Comparison of ENCODE assay signal across 8 cellular contexts in the genomic region with DNA sequence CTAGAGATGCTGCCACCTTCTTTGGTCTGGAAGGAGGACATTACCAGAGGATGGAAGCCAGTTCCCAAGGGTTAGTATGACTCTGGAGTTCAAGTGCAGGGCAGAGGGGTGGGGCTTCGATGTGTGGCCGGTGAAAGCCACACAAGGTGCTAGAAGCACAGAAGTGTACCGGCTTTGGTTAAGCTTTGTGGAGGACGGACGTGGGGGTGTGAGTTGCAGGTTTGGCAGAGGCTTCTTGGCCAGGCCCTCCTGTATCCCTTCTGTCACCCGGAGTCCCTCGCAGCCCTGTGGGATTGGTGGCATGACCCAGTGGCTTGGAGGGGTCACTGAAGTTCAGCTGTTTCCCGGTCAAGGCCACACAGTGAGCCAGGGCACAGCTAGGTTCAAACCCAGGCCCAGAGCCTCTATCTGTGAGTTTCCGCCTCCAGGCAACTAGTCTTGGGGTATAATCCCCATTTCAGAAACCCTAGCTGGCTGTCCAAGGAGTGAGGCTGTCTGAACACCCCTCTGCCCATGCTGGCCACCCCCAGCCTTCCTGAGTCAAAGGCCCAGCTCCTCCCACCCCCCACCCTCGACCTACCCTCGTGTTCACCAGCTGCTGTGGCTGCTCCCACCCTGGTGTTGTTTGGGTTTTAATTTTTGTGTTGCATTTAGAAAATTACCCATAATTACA. TPM values are rescaled to one million over a fixed set of nuclear protein-coding genes. Genes with fewer than 3 reads are reported as not detected.
DNase-seq lines count a peak whose midpoint lies in the region; ATAC-seq and TF ChIP-seq lines count a peak whose summit lies in the region.
"Had no signal": no experiment of that assay in that cellular context is flagged by ENCODE, and none has a peak within 500 bp of the region (broad histone marks: within the 10 kb centered on the region; RNA-seq: fewer than 3 reads in every experiment).

No MANE protein-coding gene starts in this region.

- H3K36me3 ChIP-seq in GM23248 (ENCODE audit: low read depth) (no peaks in the 10 kb centered on the region), OCI-LY7 (ENCODE audit: insufficient read depth, low read length) (no peaks in the 10 kb centered on the region), fibroblast of lung (ENCODE audit: control insufficient read depth, insufficient read depth, low read length) (no peaks in the 10 kb centered on the region), skeletal muscle satellite cell (ENCODE audit: insufficient read depth, low read length) (no peaks in the 10 kb centered on the region)

- no peak overlapping the region for H3K4me3 Mint-ChIP-seq in activated naive CD4-positive, alpha-beta T cell treated with anti-CD3 and anti-CD28 coated beads for 36 hours

- no peaks in the 10 kb centered on the region for H3K27me3 ChIP-seq in GM23248 (replicated peaks; ENCODE audit: insufficient read depth)
- no peaks in the 10 kb centered on the region for H3K27me3 ChIP-seq in fibroblast of lung (ENCODE audit: control insufficient read depth, insufficient read depth, low read length)
- no peaks in the 10 kb centered on the region for H3K27me3 ChIP-seq in skeletal muscle satellite cell (ENCODE audit: control insufficient read depth, insufficient read depth, low read length)

- no peaks in the 10 kb centered on the region for H3K9me3 ChIP-seq in GM23248 (ENCODE audit: low read depth)
- H3K9me3 ChIP-seq in OCI-LY7 (ENCODE audit: low read length), result no peaks in the 10 kb centered on the region
- no peaks in the 10 kb centered on the region for H3K9me3 ChIP-seq in fibroblast of lung (ENCODE audit: control insufficient read depth, insufficient read depth, low read depth, low read length)
- no peaks in the 10 kb centered on the region for H3K9me3 ChIP-seq in skeletal muscle satellite cell (replicated peaks; ENCODE audit: low read length)

- no peak overlapping the region for H3K27ac Mint-ChIP-seq in activated naive CD4-positive, alpha-beta T cell treated with anti-CD3 and anti-CD28 coated beads for 36 hours

- POLR2A ChIA-PET in OCI-LY7 (lab: Charles Lee), result interaction anchor here (0.6 kb wide), 1 partner anchor 208 kb away, joined by 3 read pairs; no protein-coding TSS in a partner anchor

- H3K36me3 Mint-ChIP-seq in activated naive CD4-positive, alpha-beta T cell treated with anti-CD3 and anti-CD28 coated beads for 36 hours (ENCODE audit: low read depth), result no peaks in the 10 kb centered on the region

- no peak for ATAC-seq in HG03378 (IDR thresholded peaks at IDR 0.05; ENCODE audit: unreplicated experiment)

- H3K4me1 Mint-ChIP-seq in activated naive CD4-positive, alpha-beta T cell treated with anti-CD3 and anti-CD28 coated beads for 36 hours (ENCODE audit: low read depth), result peaks cover 40% of the 10 kb centered on the region

- peak; percentile 71 for DNase-seq in GM23248
- no peak for DNase-seq in OCI-LY7 (ENCODE audit: low spot score)
- no peak for DNase-seq in fibroblast of lung (ENCODE audit: low read depth in 2 of 2)
- DNase-seq in SHP77 treated with DMSO at 0.1 percent for 48 hours (lab: John Stamatoyannopoulos, UW), result no peak
- DNase-seq in activated naive CD4-positive, alpha-beta T cell treated with anti-CD3 and anti-CD28 coated beads for 36 hours, result no peak

- WGBS in GM23248 (ENCODE audit: low coverage in 1 of 2, low lambda C conversion rate in 2 of 2, missing lambda C conversion rate in 2 of 2), 2 experiments, result 22 to 23% methylated on average over 11 of the region's 11 CpGs

- peak overlapping the region; percentile 100 for H3K27ac ChIP-seq in GM23248
- no peak overlapping the region for H3K27ac ChIP-seq in OCI-LY7 (ENCODE audit: low read depth, low read length, poor library complexity, severe bottlenecking)
- peak overlapping the region; percentile 99 for H3K27ac ChIP-seq in fibroblast of lung (ENCODE audit: insufficient read depth, low read length)

- intact Hi-C loops in OCI-LY7 (cut with micrococcal nuclease; ENCODE audit: unreplicated experiment), result no loop called here
- intact Hi-C loops in activated naive CD4-positive, alpha-beta T cell treated with anti-CD3 and anti-CD28 coated beads for 36 hours (cut with micrococcal nuclease), result loop anchor here (2.0 to 5.0 kb wide), 3 partner anchors 87 to 210 kb away; a partner anchor contains a TSS

- H2AFZ ChIP-seq in GM23248 (peak overlapping the region; percentile 67), OCI-LY7 (ENCODE audit: low read length) (peak overlapping the region; percentile 47), fibroblast of lung (ENCODE audit: low read length) (no peak overlapping the region)

- H3K27me3 Mint-ChIP-seq in activated naive CD4-positive, alpha-beta T cell treated with anti-CD3 and anti-CD28 coated beads for 36 hours (ENCODE audit: low read depth), result peaks cover 42% of the 10 kb centered on the region

- no TSS peak for BruUV-seq in OCI-LY7 (replicated peaks; lab: Mats Ljungman, UMichigan)

- H3K9ac ChIP-seq in GM23248 (peak overlapping the region; percentile 94), fibroblast of lung (ENCODE audit: insufficient read depth, low read length) (peak overlapping the region; percentile 21), skeletal muscle satellite cell (ENCODE audit: low read depth, low read length) (peak overlapping the region; percentile 60)

- no peak for TF ChIP-seq CTCF in OCI-LY7 (conservative IDR thresholded peaks at IDR 0.05; ENCODE audit: low read length)
- no peak for TF ChIP-seq CTCF in fibroblast of lung (conservative IDR thresholded peaks at IDR 0.05 in 1 of 2, IDR thresholded peaks at IDR 0.05 in 1 of 2; ENCODE audit: low read depth in 1 of 2, low read length in 2 of 2)

- CTCF ChIA-PET in OCI-LY7 (lab: Charles Lee; ENCODE audit: unreplicated experiment), result no interaction called here
- CTCF ChIA-PET in activated naive CD4-positive, alpha-beta T cell treated with anti-CD3 and anti-CD28 coated beads for 36 hours (lab: Charles Lee), result interaction anchor here (0.6 to 6.7 kb wide), 7 partner anchors 8 to 207 kb away, joined by 3 to 103 read pairs (median 4); no protein-coding TSS in a partner anchor

- peak overlapping the region; percentile 67 for H3K4me3 ChIP-seq in GM23248
- H3K4me3 ChIP-seq in OCI-LY7 (ENCODE audit: low read depth, low read length, poor library complexity, severe bottlenecking), result no peak overlapping the region
- peak overlapping the region in 3 of 4 experiments; percentile 19 to 54 (median 24) for H3K4me3 ChIP-seq in fibroblast of lung (replicated peaks in 1 of 4; ENCODE audit: control extremely low read depth in 1 of 4, insufficient read depth in 1 of 4, low read depth in 3 of 4, low read length in 4 of 4)
- peak overlapping the region; percentile 56 for H3K4me3 ChIP-seq in skeletal muscle satellite cell (ENCODE audit: low read length)

- in situ Hi-C loops in GM23248 (cut with MboI), result no loop called here

- H3K9me2 ChIP-seq in GM23248 (ENCODE audit: insufficient read depth) (no peaks in the 10 kb centered on the region), OCI-LY7 (ENCODE audit: insufficient read depth, low read length) (no peaks in the 10 kb centered on the region)

- H3K79me2 ChIP-seq in GM23248 (ENCODE audit: insufficient read depth) (0 out of 2 replicates have a peak, but pooled peaks cover 3% of the 10 kb centered on the region), OCI-LY7 (ENCODE audit: insufficient read depth, low read depth, low read length) (no peaks in the 10 kb centered on the region), fibroblast of lung (ENCODE audit: control insufficient read depth, insufficient read depth, low read length) (peaks cover under 1% of the 10 kb centered on the region)

- no peaks in the 10 kb centered on the region for H3K9me3 Mint-ChIP-seq in activated naive CD4-positive, alpha-beta T cell treated with anti-CD3 and anti-CD28 coated beads for 36 hours

- peaks cover 27% of the 10 kb centered on the region for H3F3A ChIP-seq in GM23248 (ENCODE audit: insufficient read depth)

- H3K4me1 ChIP-seq in GM23248 (ENCODE audit: insufficient read depth), result peaks cover 46% of the 10 kb centered on the region
- peaks cover 50% of the 10 kb centered on the region for H3K4me1 ChIP-seq in OCI-LY7 (ENCODE audit: insufficient read depth, low read length, poor library complexity, severe bottlenecking)
- peaks cover 36% of the 10 kb centered on the region for H3K4me1 ChIP-seq in fibroblast of lung (ENCODE audit: control insufficient read depth, extremely low read depth, insufficient read depth, low read length)
- H3K4me1 ChIP-seq in skeletal muscle satellite cell (ENCODE audit: control insufficient read depth, insufficient read depth, low read length), result peaks cover 52% of the 10 kb centered on the region

- H4K20me1 ChIP-seq in GM23248 (ENCODE audit: insufficient read depth) (no peaks in the 10 kb centered on the region), OCI-LY7 (ENCODE audit: insufficient read depth, low read length) (no peaks in the 10 kb centered on the region), fibroblast of lung (ENCODE audit: control insufficient read depth, extremely low read depth, insufficient read depth, low read length) (no peaks in the 10 kb centered on the region)

- H3K4me2 ChIP-seq in GM23248 (ENCODE audit: unreplicated experiment) (peak overlapping the region; percentile 76), OCI-LY7 (ENCODE audit: low read length) (peak overlapping the region; percentile 40), fibroblast of lung (ENCODE audit: extremely low read depth, insufficient read depth, low read length) (peak overlapping the region; percentile 88), skeletal muscle satellite cell (ENCODE audit: low read length) (peak overlapping the region; percentile 77)

RNA-seq across cellular contexts. Expression of a gene that starts 4.6 kb away (rescaled TPM):
- 156 and 169 TPM in 2 replicates for total RNA-seq in GM23248 (2014; rRNA removed; shearing (Covaris generic))
- polyA plus RNA-seq in GM23248 (2016; fragmentation: Nextera tagmentation; extraction: Ambion mirVana), result 46.5 and 46.9 TPM in 2 replicates
- 54.8 and 92.9 TPM in 2 replicates for total RNA-seq in OCI-LY7 (2014; rRNA removed; shearing (Covaris generic))
- 97.5 and 117 TPM in 2 replicates for total RNA-seq in OCI-LY7 (2022)
- 58.6 and 76.5 TPM in 2 replicates for total RNA-seq in fibroblast of lung
- 12.8 and 16.5 TPM in 2 replicates for polyA plus RNA-seq in fibroblast of lung
- polyA plus RNA-seq in fibroblast of lung (2012), result 42.1 and 59.3 TPM in 2 replicates
- 11.0 and 12.0 TPM in 2 replicates for polyA minus RNA-seq in fibroblast of lung (ENCODE audit: low replicate concordance)
- 72.2 and 73.2 TPM in 2 replicates for total RNA-seq in skeletal muscle satellite cell (2012; rRNA removed)
- total RNA-seq in activated naive CD4-positive, alpha-beta T cell treated with anti-CD3 and anti-CD28 coated beads for 36 hours, result 10 to 100 TPM; 62.6 to 71.4 TPM

RNA-seq across cellular contexts. Expression of a gene that starts 17.2 kb away (rescaled TPM):
- not detected in 2 replicates for total RNA-seq in GM23248 (2014; rRNA removed; shearing (Covaris generic))
- not detected in 2 replicates for polyA plus RNA-seq in GM23248 (2016; fragmentation: Nextera tagmentation; extraction: Ambion mirVana)
- total RNA-seq in OCI-LY7 (2014; rRNA removed; shearing (Covaris generic)), result 0.49 and 0.98 TPM in 2 replicates
- 3.2 and 4.1 TPM in 2 replicates for total RNA-seq in OCI-LY7 (2022)
- total RNA-seq in fibroblast of lung, result 1.2 and 4.6 TPM in 2 replicates
- polyA plus RNA-seq in fibroblast of lung, result 0.10 and 0.25 TPM in 2 replicates
- polyA plus RNA-seq in fibroblast of lung (2012), result 0.08 and 0.25 TPM in 2 replicates
- polyA minus RNA-seq in fibroblast of lung (ENCODE audit: low replicate concordance), result not detected in 2 replicates
- total RNA-seq in skeletal muscle satellite cell (2012; rRNA removed), result not detected in 2 replicates
- total RNA-seq in activated naive CD4-positive, alpha-beta T cell treated with anti-CD3 and anti-CD28 coated beads for 36 hours, result not detected
- total RNA-seq: NCI-H460 had no signal

RNA-seq across cellular contexts. Expression of a gene that starts 23.3 kb away (rescaled TPM):
- 5.5 and 8.9 TPM in 2 replicates for total RNA-seq in GM23248 (2014; rRNA removed; shearing (Covaris generic))
- polyA plus RNA-seq in GM23248 (2016; fragmentation: Nextera tagmentation; extraction: Ambion mirVana), result 12.3 and 17.2 TPM in 2 replicates
- 0.72 and 1.8 TPM in 2 replicates for total RNA-seq in OCI-LY7 (2014; rRNA removed; shearing (Covaris generic))
- total RNA-seq in OCI-LY7 (2022), result 8.9 and 10.9 TPM in 2 replicates
- total RNA-seq in fibroblast of lung, result 25.6 and 37.8 TPM in 2 replicates
- 8.3 and 10.3 TPM in 2 replicates for polyA plus RNA-seq in fibroblast of lung
- 21.1 and 21.6 TPM in 2 replicates for polyA plus RNA-seq in fibroblast of lung (2012)
- polyA minus RNA-seq in fibroblast of lung (ENCODE audit: low replicate concordance), result 15.9 and 21.9 TPM in 2 replicates
- total RNA-seq in skeletal muscle satellite cell (2012; rRNA removed), result 2.0 and 5.1 TPM in 2 replicates
- total RNA-seq in activated naive CD4-positive, alpha-beta T cell treated with anti-CD3 and anti-CD28 coated beads for 36 hours, result 10 to 100 TPM; 12.3 to 14.3 TPM

RNA-seq across cellular contexts. Expression of a gene that starts 28.7 kb away (rescaled TPM):
- total RNA-seq in GM23248 (2014; rRNA removed; shearing (Covaris generic)), result 27.7 and 33.3 TPM in 2 replicates
- polyA plus RNA-seq in GM23248 (2016; fragmentation: Nextera tagmentation; extraction: Ambion mirVana) (32.7 and 36.0 TPM in 2 replicates), fibroblast of lung (8.6 and 24.3 TPM in 2 replicates)
- total RNA-seq in OCI-LY7 (2014; rRNA removed; shearing (Covaris generic)), result 0.80 TPM in 1 of 2 replicates, not detected in the other
- total RNA-seq in OCI-LY7 (2022) (not detected in 2 replicates), fibroblast of lung (140 and 210 TPM in 2 replicates)
- polyA plus RNA-seq in fibroblast of lung (2012), result 17.4 and 56.4 TPM in 2 replicates
- 3.7 and 10.3 TPM in 2 replicates for polyA minus RNA-seq in fibroblast of lung (ENCODE audit: low replicate concordance)
- total RNA-seq in skeletal muscle satellite cell (2012; rRNA removed), result 11.1 and 73.8 TPM in 2 replicates
- total RNA-seq in activated naive CD4-positive, alpha-beta T cell treated with anti-CD3 and anti-CD28 coated beads for 36 hours, result under 1 TPM in 1 of 2 experiments, not detected in 1; 0.20 TPM

Comparison
In these comparisons a context has a peak if more than half of its experiments do, and no peak if none do; other contexts are left out.
1. H3K9ac ChIP-seq: peak in every context shown above with its lines; median percentile 94 in GM23248; 60 in skeletal muscle satellite cell; 21 in fibroblast of lung.